ENCODE assay signal across 8 cellular contexts in the genomic region with DNA sequence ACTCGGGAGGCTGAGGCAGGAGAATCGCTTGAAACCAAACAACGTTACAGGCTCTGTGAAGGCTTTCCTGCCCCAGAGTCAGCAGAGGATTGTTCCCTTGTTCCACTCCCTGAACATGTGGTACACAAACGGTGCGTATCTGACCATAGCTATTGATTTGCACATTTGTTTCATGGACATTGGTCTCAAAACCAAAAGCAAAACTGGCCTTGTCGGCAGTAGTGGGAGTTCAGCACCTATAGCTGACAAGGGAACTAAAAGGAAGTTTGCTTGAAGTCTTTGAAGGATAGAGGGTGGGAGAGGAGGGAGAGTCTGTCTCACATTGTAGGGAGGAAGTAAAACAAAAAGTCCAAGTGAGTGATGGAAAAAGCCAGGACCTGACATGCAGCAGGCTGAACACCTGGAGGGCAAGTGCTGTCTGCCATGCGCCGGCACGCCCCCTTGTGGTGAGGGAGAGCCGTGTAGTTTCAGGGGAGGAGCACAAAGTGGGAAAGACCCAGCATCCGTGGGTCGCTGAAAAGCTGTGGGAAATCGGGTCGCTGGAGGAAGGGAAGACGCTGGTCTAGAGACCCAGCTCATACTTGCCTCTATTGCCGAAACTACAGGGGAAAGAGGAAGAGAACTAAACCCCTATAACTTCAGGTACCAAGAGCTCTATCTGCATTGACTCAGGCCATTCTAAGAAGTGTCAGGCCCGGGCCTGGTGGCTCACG. TPM values are rescaled to one million over a fixed set of nuclear protein-coding genes. Genes with fewer than 3 reads are reported as not detected.
DNase-seq lines count a peak whose midpoint lies in the region; ATAC-seq and TF ChIP-seq lines count a peak whose summit lies in the region.

No MANE protein-coding gene starts in this region.

- H3K36me3 ChIP-seq in lung (ENCODE audit: control insufficient read depth in 2 of 2, insufficient read depth in 2 of 2, low read length in 2 of 2), result peaks cover 0 to 1% of the 10 kb centered on the region in 2 donors

- H3K36me3 Mint-ChIP-seq in dendritic cell treated with granulocyte-macrophage colony-stimulating factor and Interleukin-4, amounts not matched to agents 40 ng/mL and 50 ng/mL, for 4 days (ENCODE audit: low read depth), result peaks cover 53% of the 10 kb centered on the region

- H3K4me1 ChIP-seq in lung (ENCODE audit: control insufficient read depth in 2 of 2, insufficient read depth in 2 of 2, low read length in 2 of 2), result peaks cover 5 to 7% of the 10 kb centered on the region in 2 donors

- H3K27ac ChIP-seq in lung (ENCODE audit: low read depth in 1 of 2, low read length in 1 of 2), result no peak overlapping the region

- 41 to 43% methylated on average over 18 of the region's 18 CpGs for whole genome bisulfite sequencing in lung, 2 donors

- intact Hi-C loops in dendritic cell treated with granulocyte-macrophage colony-stimulating factor and Interleukin-4, amounts not matched to agents 40 ng/mL and 50 ng/mL, for 4 days (cut with micrococcal nuclease), result no loop called here

- peak overlapping the region; percentile 63 for H3K27ac Mint-ChIP-seq in dendritic cell treated with granulocyte-macrophage colony-stimulating factor and Interleukin-4, amounts not matched to agents 40 ng/mL and 50 ng/mL, for 4 days

- peaks cover 59% of the 10 kb centered on the region for H3K4me1 Mint-ChIP-seq in dendritic cell treated with granulocyte-macrophage colony-stimulating factor and Interleukin-4, amounts not matched to agents 40 ng/mL and 50 ng/mL, for 4 days (ENCODE audit: low read depth)

- no peaks in the 10 kb centered on the region for H3K27me3 ChIP-seq in lung (ENCODE audit: control insufficient read depth, insufficient read depth)

- DNase-seq in AML-193 (lab: John Stamatoyannopoulos, UW) (peak; percentile 13 to 40), NCI-H345 treated with DMSO at 0.1 percent for 48 hours (lab: John Stamatoyannopoulos, UW; ENCODE audit: unreplicated experiment) (peak; percentile 7), lung (ENCODE audit: low spot score) (peak; percentile 80)
- peak; percentile 84 for DNase-seq in activated CD4-positive, alpha-beta T cell treated with anti-CD3 and anti-CD28 coated beads, Interleukin-2, amount 50 U/mL, for 1 hour
- peak; percentile 77 for DNase-seq in stimulated activated CD8-positive, alpha-beta memory T cell treated with anti-CD3 and anti-CD28 coated beads, Interleukin-15, amount 100 ng/mL, for 1 hour (ENCODE audit: low read depth)

- peak; percentile 85 for ATAC-seq in GM19025 (IDR thresholded peaks at IDR 0.05; ENCODE audit: low read depth, unreplicated experiment)
- ATAC-seq in HG03159 (IDR thresholded peaks at IDR 0.05; ENCODE audit: unreplicated experiment), result peak; percentile 71
- peak; percentile 70 for ATAC-seq in lung (ENCODE audit: insufficient read depth, low FRiP score)

- peak; percentile 70 for TF ChIP-seq CTCF in lung (IDR thresholded peaks at IDR 0.05; ENCODE audit: control extremely low read depth, extremely low read depth)

- H3K27me3 Mint-ChIP-seq in dendritic cell treated with granulocyte-macrophage colony-stimulating factor and Interleukin-4, amounts not matched to agents 40 ng/mL and 50 ng/mL, for 4 days, result no peaks in the 10 kb centered on the region

- H3K4me3 Mint-ChIP-seq in dendritic cell treated with granulocyte-macrophage colony-stimulating factor and Interleukin-4, amounts not matched to agents 40 ng/mL and 50 ng/mL, for 4 days, result no peak overlapping the region

- H3K9me3 Mint-ChIP-seq in dendritic cell treated with granulocyte-macrophage colony-stimulating factor and Interleukin-4, amounts not matched to agents 40 ng/mL and 50 ng/mL, for 4 days, result no peaks in the 10 kb centered on the region

- no peaks in the 10 kb centered on the region for H3K9me3 ChIP-seq in lung (ENCODE audit: control insufficient read depth in 2 of 2, insufficient read depth in 1 of 2, low read length in 1 of 2)

- H3K4me3 ChIP-seq in lung, result no peak overlapping the region

RNA-seq across cellular contexts. Expression of a gene that starts 58.0 kb away (rescaled TPM):
- total RNA-seq in lung, result 100 to 1,000 TPM in 1 of 2 donors, 10 to 100 TPM in 1; 66.0 to 114 TPM
- 10 to 100 TPM; 37.9 to 58.6 TPM for polyA plus RNA-seq in lung

Comparison
In these comparisons a context has a peak if more than half of its experiments do, and no peak if none do; other contexts are left out.
1. DNase-seq: peak in every context shown above with its lines; median percentile 84 in activated CD4-positive, alpha-beta T cell treated with anti-CD3 and anti-CD28 coated beads, Interleukin-2, amount 50 U/mL, for 1 hour; 80 in lung; 77 in stimulated activated CD8-positive, alpha-beta memory T cell treated with anti-CD3 and anti-CD28 coated beads, Interleukin-15, amount 100 ng/mL, for 1 hour; 26 in AML-193; 7 in NCI-H345 treated with DMSO at 0.1 percent for 48 hours.